Comparison of ENCODE assay signal across 16 cellular contexts in the genomic region with DNA sequence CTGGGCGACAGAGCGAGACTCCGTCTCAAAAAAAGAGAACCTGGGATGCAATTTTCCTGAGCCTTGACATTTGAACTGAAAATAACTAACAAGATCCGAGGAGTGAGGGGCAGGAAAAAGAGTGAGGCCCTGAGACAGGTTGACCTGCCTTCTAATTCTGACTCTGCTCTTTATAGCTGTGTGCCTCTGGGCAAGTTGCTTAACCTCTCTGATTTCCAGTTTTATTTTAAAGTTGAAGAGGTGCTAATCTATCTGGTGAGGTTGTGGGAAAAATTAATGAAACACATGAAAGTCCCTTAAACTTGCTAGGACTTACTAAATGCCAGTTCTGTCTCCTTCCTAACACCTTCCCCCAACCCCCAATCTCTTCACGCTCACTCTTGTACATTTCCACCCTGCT.
A peak's percentile ranks its signal among the peaks of the same experiment; 100 is the strongest.
DNase-seq lines count a peak whose midpoint lies in the region; ATAC-seq, FAIRE-seq and TF ChIP-seq lines count a peak whose summit lies in the region.
"Had no signal": no experiment of that assay in that cellular context is flagged by ENCODE, and none has a peak within 500 bp of the region (broad histone marks: within the 10 kb centered on the region; RNA-seq: fewer than 3 reads in every experiment).

No MANE protein-coding gene starts in this region.

- H3K4me1 Mint-ChIP-seq in CD4-positive, alpha-beta T cell (ENCODE audit: low read depth), result peaks cover 86% of the 10 kb centered on the region
- H3K4me1 Mint-ChIP-seq in IgD-negative memory B cell, result peaks cover 61 to 71% (median 71%) of the 10 kb centered on the region in 3 donors
- peaks cover 67% of the 10 kb centered on the region for H3K4me1 Mint-ChIP-seq in memory B cell

- no peak overlapping the region for H3K27ac ChIP-seq in CD4-positive, alpha-beta T cell (ENCODE audit: low read depth, low read length)
- no peak overlapping the region for H3K27ac ChIP-seq in K562 (ENCODE audit: extremely low read depth, low read depth, low read length)
- no peak overlapping the region for H3K27ac ChIP-seq in thyroid gland

- no peak for TF ChIP-seq CTCF in CD4-positive, alpha-beta T cell (IDR thresholded peaks at IDR 0.05)
- TF ChIP-seq CTCF in K562 (IDR thresholded peaks at IDR 0.05 in 2 of 3, conservative IDR thresholded peaks at IDR 0.05 in 1 of 3; ENCODE audit: insufficient read depth in 2 of 3, low read depth in 1 of 3, low read length in 3 of 3) (no peak), thyroid gland (IDR thresholded peaks at IDR 0.05) (no peak)

- H3K27ac Mint-ChIP-seq in CD4-positive, alpha-beta T cell, result peak overlapping the region; percentile 45
- H3K27ac Mint-ChIP-seq in IgD-negative memory B cell (peak overlapping the region in 2 of 3 donors; percentile 75 to 80), memory B cell (peak overlapping the region; percentile 86)
- H3K27ac Mint-ChIP-seq: GM23338 had no signal

- TF ChIP-seq RAD21 in K562 (CRISPR knock-in tag; conservative IDR thresholded peaks at IDR 0.05 in 1 of 2, IDR thresholded peaks at IDR 0.05 in 1 of 2), result no peak

- in situ Hi-C loops in K562 (cut with MboI), result no loop called here

- H3K9me1 ChIP-seq in K562 (ENCODE audit: control insufficient read depth, insufficient read depth, low read length), result no peaks in the 10 kb centered on the region

- no peaks in the 10 kb centered on the region for H3K27me3 ChIP-seq in CD4-positive, alpha-beta T cell (ENCODE audit: control insufficient read depth, insufficient read depth, low read length)
- H3K27me3 ChIP-seq in K562 (ENCODE audit: control insufficient read depth in 2 of 2, insufficient read depth in 2 of 2, low read length in 2 of 2) (no peaks in the 10 kb centered on the region), thyroid gland (no peaks in the 10 kb centered on the region)

- no peaks in the 10 kb centered on the region for H3K79me2 ChIP-seq in K562 (ENCODE audit: control insufficient read depth, insufficient read depth, low read length)

- POLR2A ChIA-PET in CD4-positive, alpha-beta T cell (lab: Charles Lee), result no interaction called here
- POLR2A ChIA-PET in K562 (lab: Yijun Ruan, JAX), result no interaction called here

- H4K20me1 ChIP-seq in K562 (replicated peaks; ENCODE audit: control insufficient read depth, insufficient read depth, low read length), result no peaks in the 10 kb centered on the region

- no TSS peak for BruUV-seq in K562 (replicated peaks; lab: Mats Ljungman, UMichigan)

- no peak for TF ChIP-seq EP300 in K562 (IDR thresholded peaks at IDR 0.05; ENCODE audit: low read length)

- no peak for FAIRE-seq in K562 (lab: Jason Lieb, UNC)

- H3K36me3 ChIP-seq in K562 (ENCODE audit: control insufficient read depth, insufficient read depth, low read length) (no peaks in the 10 kb centered on the region), thyroid gland (no peaks in the 10 kb centered on the region)

- peaks cover 32% of the 10 kb centered on the region for H3K36me3 Mint-ChIP-seq in CD4-positive, alpha-beta T cell (ENCODE audit: low read depth)
- H3K36me3 Mint-ChIP-seq in IgD-negative memory B cell (peaks cover 2% of the 10 kb centered on the region), memory B cell (peaks cover 16% of the 10 kb centered on the region)

- WGBS in K562 (ENCODE audit: insufficient coverage, low coverage, missing lambda C conversion rate), result 84% methylated on average over 5 of the region's 5 CpGs
- 94 to 96% methylated on average over 5 of the region's 5 CpGs for WGBS in thyroid gland, 2 donors

- peaks cover 8 to 18% of the 10 kb centered on the region in 2 experiments; a peak in 4 of 5 replicates for H3K4me1 ChIP-seq in K562 (replicated peaks in 1 of 2; ENCODE audit: control insufficient read depth in 2 of 2, insufficient read depth in 2 of 2, low read length in 2 of 2)
- H3K4me1 ChIP-seq in thyroid gland, result peaks cover 5 to 12% of the 10 kb centered on the region in 2 donors

- H3K9me3 Mint-ChIP-seq in CD4-positive, alpha-beta T cell, result no peaks in the 10 kb centered on the region
- H3K9me3 Mint-ChIP-seq in IgD-negative memory B cell (no peaks in the 10 kb centered on the region), memory B cell (no peaks in the 10 kb centered on the region)
- H3K9me3 Mint-ChIP-seq: CD14-positive monocyte, GM23338 had no signal

- DNase-seq in CD4-positive, alpha-beta T cell, result no peak
- DNase-seq in K562 (ENCODE audit: extremely low read depth in 1 of 4, low spot score in 3 of 4) (no peak), memory B cell (ENCODE audit: low spot score in 2 of 2) (no peak), thyroid gland (no peak)
- DNase-seq: DMS79 treated with DMSO at 0.1 percent for 48 hours; NCI-H187 treated with DMSO at 0.1 percent for 48 hours; NCI-H446; NCI-H69; NK-92 treated with Interleukin-12 subunit alpha and Interleukin-12 subunit beta, amount 100 ng/mL, for 24 hours; OCI-M1 had no signal

- H3K4me3 ChIP-seq in K562, result no peak overlapping the region
- no peak overlapping the region for H3K4me3 ChIP-seq in thyroid gland (replicated peaks in 1 of 3)
- H3K4me3 ChIP-seq: GM23338 had no signal

- no peak for ATAC-seq in CD4-positive, alpha-beta T cell (ENCODE audit: poor library complexity)
- ATAC-seq in K562 (no peak), memory B cell (ENCODE audit: low read depth) (no peak), GM19395 (IDR thresholded peaks at IDR 0.05; ENCODE audit: unreplicated experiment) (no peak), GM21723 (IDR thresholded peaks at IDR 0.05; ENCODE audit: unreplicated experiment) (no peak), HG02759 (IDR thresholded peaks at IDR 0.05; ENCODE audit: unreplicated experiment) (no peak)

- no peak overlapping the region for H3K9ac ChIP-seq in K562 (ENCODE audit: insufficient read depth in 1 of 2, low read depth in 2 of 2, low read length in 2 of 2)

- H3K4me2 ChIP-seq in K562 (ENCODE audit: insufficient read depth, low read length), result no peak overlapping the region
- H3K4me2 ChIP-seq: GM23338 had no signal

- CTCF ChIA-PET in CD4-positive, alpha-beta T cell (lab: Charles Lee), result no interaction called here
- CTCF ChIA-PET in K562 (lab: Yijun Ruan, JAX; ENCODE audit: low intra/inter-chr PET ratio), result no interaction called here

- H3K9me3 ChIP-seq in CD4-positive, alpha-beta T cell (ENCODE audit: control insufficient read depth, low read length), result no peaks in the 10 kb centered on the region
- no peaks in the 10 kb centered on the region for H3K9me3 ChIP-seq in K562 (replicated peaks; ENCODE audit: control insufficient read depth, insufficient read depth, low read depth, low read length)
- no peaks in the 10 kb centered on the region for H3K9me3 ChIP-seq in thyroid gland

- no peaks in the 10 kb centered on the region for H3K27me3 Mint-ChIP-seq in CD4-positive, alpha-beta T cell
- H3K27me3 Mint-ChIP-seq in IgD-negative memory B cell (no peaks in the 10 kb centered on the region), memory B cell (no peaks in the 10 kb centered on the region)

- no peak for TF ChIP-seq POLR2A in K562 (conservative IDR thresholded peaks at IDR 0.05)
- no peak for TF ChIP-seq POLR2A in thyroid gland (IDR thresholded peaks at IDR 0.05)

- H2AFZ ChIP-seq in K562 (ENCODE audit: low read depth, low read length), result no peak overlapping the region
- H2AFZ ChIP-seq: GM23338 had no signal

- intact Hi-C loops in CD4-positive, alpha-beta T cell (cut with DNase I, micrococcal nuclease), result no loop called here
- intact Hi-C loops in K562 (cut with micrococcal nuclease), result loop anchor here (5.0 kb wide), 1 partner anchor 52 kb away; no protein-coding TSS in a partner anchor
- intact Hi-C loops in thyroid gland (cut with DNase I), result no loop called here

- H3K4me3 Mint-ChIP-seq in CD4-positive, alpha-beta T cell, result no peak overlapping the region
- no peak overlapping the region for H3K4me3 Mint-ChIP-seq in IgD-negative memory B cell
- no peak overlapping the region for H3K4me3 Mint-ChIP-seq in memory B cell
- H3K4me3 Mint-ChIP-seq: CD14-positive monocyte, GM23338 had no signal

TF ChIP-seq in K562, 482 proteins besides CTCF, POLR2A, EP300 and RAD21:
- TF ChIP-seq ATF1 (CRISPR knock-in tag; IDR thresholded peaks at IDR 0.05) (no peak), ATF1 (tag; IDR thresholded peaks at IDR 0.05) (no peak), KDM1A (IDR thresholded peaks at IDR 0.05) (peak in 1 of 2 experiments; percentile 57; a peak in 1 of 4 replicates), SLC30A9 (CRISPR knock-in tag; IDR thresholded peaks at IDR 0.05) (no peak), RBM25 (IDR thresholded peaks at IDR 0.05; ENCODE audit: low read depth, low read length, severe bottlenecking) (peak; percentile 97), NCOA6 (IDR thresholded peaks at IDR 0.05) (no peak), ADNP (tag; IDR thresholded peaks at IDR 0.05) (0 out of 2 replicates have a peak, but pooled peaks have one; percentile 32), EHMT2 (IDR thresholded peaks at IDR 0.05) (no peak), ZFP36 (IDR thresholded peaks at IDR 0.05; ENCODE audit: low read depth, low read length, partially characterized antibody) (peak; percentile 73), BCOR (IDR thresholded peaks at IDR 0.05) (peak; percentile 71), RCOR1 (IDR thresholded peaks at IDR 0.05; ENCODE audit: borderline replicate concordance in 1 of 2, low read depth in 2 of 2, low read length in 2 of 2) (peak in 1 of 2 experiments; percentile 14; a peak in 1 of 4 replicates), MTA3 (IDR thresholded peaks at IDR 0.05; ENCODE audit: borderline replicate concordance) (no peak), ETV6 (IDR thresholded peaks at IDR 0.05; ENCODE audit: borderline replicate concordance in 1 of 2, low read depth in 2 of 2, low read length in 1 of 2) (no peak), ETV6 (CRISPR knock-in tag; IDR thresholded peaks at IDR 0.05; ENCODE audit: borderline replicate concordance) (no peak), ELF1 (tag; IDR thresholded peaks at IDR 0.05) (no peak)
- TF ChIP-seq, protein P1, sequence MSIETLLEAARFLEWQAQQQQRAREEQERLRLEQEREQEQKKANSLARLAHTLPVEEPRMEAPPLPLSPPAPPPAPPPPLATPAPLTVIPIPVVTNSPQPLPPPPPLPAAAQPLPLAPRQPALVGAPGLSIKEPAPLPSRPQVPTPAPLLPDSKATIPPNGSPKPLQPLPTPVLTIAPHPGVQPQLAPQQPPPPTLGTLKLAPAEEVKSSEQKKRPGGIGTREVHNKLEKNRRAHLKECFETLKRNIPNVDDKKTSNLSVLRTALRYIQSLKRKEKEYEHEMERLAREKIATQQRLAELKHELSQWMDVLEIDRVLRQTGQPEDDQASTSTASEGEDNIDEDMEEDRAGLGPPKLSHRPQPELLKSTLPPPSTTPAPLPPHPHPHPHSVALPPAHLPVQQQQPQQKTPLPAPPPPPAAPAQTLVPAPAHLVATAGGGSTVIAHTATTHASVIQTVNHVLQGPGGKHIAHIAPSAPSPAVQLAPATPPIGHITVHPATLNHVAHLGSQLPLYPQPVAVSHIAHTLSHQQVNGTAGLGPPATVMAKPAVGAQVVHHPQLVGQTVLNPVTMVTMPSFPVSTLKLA (conservative IDR thresholded peaks at IDR 0.05), result no peak
TF ChIP-seq in K562: peak in this region for 6.
